Comparison of ENCODE assay signal across 31 cellular contexts in genomic region chr1:24121406-24121805, GRCh38. TPM values are rescaled to one million over a fixed set of nuclear protein-coding genes. Genes with fewer than 3 reads are reported as not detected.
"Had no signal": no experiment of that assay in that cellular context is flagged by ENCODE, and none has a peak within 500 bp of the region (broad histone marks: within the 10 kb centered on the region; RNA-seq: fewer than 3 reads in every experiment).

No MANE protein-coding gene starts in this region.

- H3K9me3 ChIP-seq: colonic mucosa, neutrophil, ovary, thoracic aorta had no signal

- H3K27me3 ChIP-seq: colonic mucosa, ovary had no signal

- H3K27ac ChIP-seq: dorsolateral prefrontal cortex, neutrophil, ovary, thoracic aorta, WERI-Rb-1 had no signal

- H3K36me3 ChIP-seq: colonic mucosa, neutrophil, ovary, thoracic aorta, WERI-Rb-1 had no signal

- FAIRE-seq: endothelial cell of umbilical vein, frontal cortex had no signal

- H3K4me3 ChIP-seq: colonic mucosa, dorsolateral prefrontal cortex, lung, ovary, thoracic aorta had no signal

- DNase-seq: activated CD4-positive, alpha-beta T cell treated with anti-CD3 and anti-CD28 coated beads, Interleukin-2, amount 10 ng/mL, durations not matched to agents 7 days and 5 days; activated CD4-positive, CD25-positive, alpha-beta regulatory T cell treated with anti-CD3 and anti-CD28 coated beads, Interleukin-2, amount 50 U/mL, for 72 hours; activated CD8-positive, alpha-beta memory T cell treated with anti-CD3 and anti-CD28 coated beads, Interleukin-2, amount 10 ng/mL, durations not matched to agents 7 days and 5 days; activated CD8-positive, alpha-beta T cell treated with anti-CD3 and anti-CD28 coated beads for 36 hours; activated effector memory CD4-positive, alpha-beta T cell treated with anti-CD3 and anti-CD28 coated beads, Interleukin-2, amount 50 U/mL, for 16 hours; activated naive CD4-positive, alpha-beta T cell treated with anti-CD3 and anti-CD28 coated beads, Interleukin-2, amount 50 U/mL, for 16 hours; activated T-cell treated with anti-CD3 and anti-CD28 coated beads for 4 hours; anterior cingulate cortex; colonic mucosa; dorsolateral prefrontal cortex; effector memory CD8-positive, alpha-beta T cell; head of caudate nucleus; islet precursor cell; left cardiac atrium; naive thymus-derived CD4-positive, alpha-beta T cell; ovary; right cardiac atrium; stimulated activated CD4-positive, alpha-beta T cell treated with anti-CD3 and anti-CD28 coated beads, Interleukin-2, amount 100 ng/mL, for 48 hours; stimulated activated CD8-positive, alpha-beta memory T cell treated with anti-CD3 and anti-CD28 coated beads, Interleukin-4, amount 100 ng/mL, for 48 hours; stimulated activated naive CD4-positive, alpha-beta T cell; WERI-Rb-1 had no signal

- ATAC-seq: activated CD8-positive, alpha-beta memory T cell treated with anti-CD3 and anti-CD28 coated beads, Interleukin-2, amount 10 ng/mL, durations not matched to agents 7 days and 5 days; activated CD8-positive, alpha-beta T cell treated with anti-CD3 and anti-CD28 coated beads for 36 hours; effector memory CD8-positive, alpha-beta T cell; naive thymus-derived CD4-positive, alpha-beta T cell; SK-N-SH treated with all-trans-retinoic acid at 6 μM for 48 hours had no signal

RNA-seq across cellular contexts. Expression of gene MYOM3, which starts 9.5 kb away (rescaled TPM):
- total RNA-seq: activated CD4-positive, alpha-beta T cell treated with anti-CD3 and anti-CD28 coated beads, Interleukin-2, amount 10 ng/mL, durations not matched to agents 7 days and 5 days; activated CD8-positive, alpha-beta memory T cell treated with anti-CD3 and anti-CD28 coated beads, Interleukin-2, amount 10 ng/mL, durations not matched to agents 7 days and 5 days; activated CD8-positive, alpha-beta T cell treated with anti-CD3 and anti-CD28 coated beads for 36 hours; frontal cortex; naive thymus-derived CD4-positive, alpha-beta T cell; T-helper 2 cell treated with Interferon-gamma antibody and Interleukin-4, amounts not matched to agents 100 ng/mL and 5 ng/mL, for 36 hours had no signal
- polyA plus RNA-seq: naive thymus-derived CD4-positive, alpha-beta T cell had no signal

RNA-seq across cellular contexts. Expression of gene IL22RA1, which starts 21.5 kb away (rescaled TPM):
- total RNA-seq: activated CD4-positive, alpha-beta T cell treated with anti-CD3 and anti-CD28 coated beads, Interleukin-2, amount 10 ng/mL, durations not matched to agents 7 days and 5 days; activated CD8-positive, alpha-beta T cell treated with anti-CD3 and anti-CD28 coated beads for 36 hours; endothelial cell of umbilical vein; frontal cortex; mesenteric fat pad; naive thymus-derived CD4-positive, alpha-beta T cell; pulmonary artery endothelial cell; skeletal muscle tissue; T-helper 2 cell treated with Interferon-gamma antibody and Interleukin-4, amounts not matched to agents 100 ng/mL and 5 ng/mL, for 36 hours had no signal
- polyA plus RNA-seq: endothelial cell of umbilical vein; naive thymus-derived CD4-positive, alpha-beta T cell had no signal
